19 cellular contexts compared by ENCODE assay signal in genomic region chr17:32625971-32626370, GRCh38.
DNase-seq lines count a peak whose midpoint lies in the region; ATAC-seq, FAIRE-seq and TF ChIP-seq lines count a peak whose summit lies in the region.
"Had no signal": no experiment of that assay in that cellular context is flagged by ENCODE, and none has a peak within 500 bp of the region (broad histone marks: within the 10 kb centered on the region; RNA-seq: fewer than 3 reads in every experiment).

No MANE protein-coding gene starts in this region.

- H3K27ac Mint-ChIP-seq in endodermal cell: no peak overlapping the region
- H3K27ac Mint-ChIP-seq: CD4-positive, CD25-positive, alpha-beta regulatory T cell; GM23338; natural killer cell treated with Interleukin-12 subunit alpha and Interleukin-12 subunit beta and Interleukin-15 and Interleukin-18, amount 100 ng/mL, for 72 hours; WTC11 had no signal

- peaks cover 25% of the 10 kb centered on the region for H3K4me1 Mint-ChIP-seq in endodermal cell

- H3K4me1 ChIP-seq in endodermal cell (ENCODE audit: control insufficient read depth, insufficient read depth, low read length) (no peaks in the 10 kb centered on the region), upper lobe of right lung (no peaks in the 10 kb centered on the region)
- H3K4me1 ChIP-seq: Peyer's patch had no signal

- H3K27me3 ChIP-seq in endodermal cell (ENCODE audit: control insufficient read depth, insufficient read depth, low read length, poor library complexity, severe bottlenecking): no peaks in the 10 kb centered on the region
- H3K27me3 ChIP-seq in upper lobe of right lung: no peaks in the 10 kb centered on the region
- H3K27me3 ChIP-seq: Peyer's patch had no signal

- H3K27ac ChIP-seq in endodermal cell (ENCODE audit: low read depth, low read length) (peak overlapping the region; percentile 72), upper lobe of right lung (no peak overlapping the region)
- H3K27ac ChIP-seq: Peyer's patch had no signal

- H3K4me3 Mint-ChIP-seq in endodermal cell: no peak overlapping the region
- H3K4me3 Mint-ChIP-seq: CD4-positive, CD25-positive, alpha-beta regulatory T cell; GM23338; natural killer cell treated with Interleukin-12 subunit alpha and Interleukin-12 subunit beta and Interleukin-15 and Interleukin-18, amount 100 ng/mL, for 72 hours; WTC11 had no signal

- H3K4me3 ChIP-seq in endodermal cell (ENCODE audit: low read length): no peak overlapping the region
- no peak overlapping the region for H3K4me3 ChIP-seq in upper lobe of right lung
- H3K4me3 ChIP-seq: GM23338, Peyer's patch had no signal

- no peak for FAIRE-seq in GM19239 (lab: Jason Lieb, UNC)

- DNase-seq in NCI-H510A treated with DMSO at 0.1 percent for 48 hours (lab: John Stamatoyannopoulos, UW): peak; percentile 54
- DNase-seq in NCI-H510A (lab: John Stamatoyannopoulos, UW): no peak
- peak; percentile 83 for DNase-seq in NCI-H345 (lab: John Stamatoyannopoulos, UW)
- peak; percentile 57 for DNase-seq in endodermal cell
- DNase-seq in upper lobe of right lung: no peak
- no peak for DNase-seq in effector CD8-positive, alpha-beta T cell (lab: John Stamatoyannopoulos, UW)
- no peak for DNase-seq in GM19239 (ENCODE audit: insufficient read length, low spot score)
- DNase-seq: activated naive CD4-positive, alpha-beta T cell; CD4-positive, CD25-positive, alpha-beta regulatory T cell; GF-D8; IMR-90; Peyer's patch; stimulated activated CD4-positive, alpha-beta T cell treated with anti-CD3 and anti-CD28 coated beads, Interleukin-2, amount 100 ng/mL, for 48 hours; SW 1271 had no signal

- no peak overlapping the region for H3K9ac ChIP-seq in endodermal cell (ENCODE audit: extremely low read depth, low read length, poor library complexity, severe bottlenecking)

- H3K36me3 Mint-ChIP-seq in endodermal cell (ENCODE audit: low read depth): peaks cover 11% of the 10 kb centered on the region
- H3K36me3 Mint-ChIP-seq: natural killer cell treated with Interleukin-12 subunit alpha and Interleukin-12 subunit beta and Interleukin-15 and Interleukin-18, amount 100 ng/mL, for 72 hours; WTC11 had no signal

- 84% methylated on average over 6 to 7 of the region's 7 CpGs for WGBS in endodermal cell (ENCODE audit: insufficient coverage in 1 of 2, insufficient read length in 1 of 2), 2 experiments

- no peaks in the 10 kb centered on the region for H3K27me3 Mint-ChIP-seq in endodermal cell (ENCODE audit: insufficient read depth)
- H3K27me3 Mint-ChIP-seq: CD4-positive, CD25-positive, alpha-beta regulatory T cell; natural killer cell treated with Interleukin-12 subunit alpha and Interleukin-12 subunit beta and Interleukin-15 and Interleukin-18, amount 100 ng/mL, for 72 hours had no signal

- TF ChIP-seq CTCF in endodermal cell (conservative IDR thresholded peaks at IDR 0.05) (no peak), upper lobe of right lung (IDR thresholded peaks at IDR 0.05) (no peak)

- H3K9me3 ChIP-seq in endodermal cell (ENCODE audit: control insufficient read depth, low read length) (no peaks in the 10 kb centered on the region), upper lobe of right lung (no peaks in the 10 kb centered on the region)
- H3K9me3 ChIP-seq: Peyer's patch had no signal

- intact Hi-C loops in upper lobe of right lung (cut with DNase I): no loop called here

- ATAC-seq in upper lobe of right lung (peak; percentile 23), HG03135 (IDR thresholded peaks at IDR 0.05; ENCODE audit: unreplicated experiment) (no peak)
- ATAC-seq: GM23338; natural killer cell treated with Interleukin-12 subunit alpha and Interleukin-12 subunit beta and Interleukin-15 and Interleukin-18, amount 100 ng/mL, for 72 hours; sciatic nerve; WTC11 had no signal

- H3K9me3 Mint-ChIP-seq in endodermal cell: no peaks in the 10 kb centered on the region
- H3K9me3 Mint-ChIP-seq: CD4-positive, CD25-positive, alpha-beta regulatory T cell; GM23338; natural killer cell treated with Interleukin-12 subunit alpha and Interleukin-12 subunit beta and Interleukin-15 and Interleukin-18, amount 100 ng/mL, for 72 hours; WTC11 had no signal

- H3K36me3 ChIP-seq in endodermal cell (ENCODE audit: control insufficient read depth, insufficient read depth, low read length): peaks cover under 1% of the 10 kb centered on the region
- no peaks in the 10 kb centered on the region for H3K36me3 ChIP-seq in upper lobe of right lung

Comparison
In these comparisons a context has a peak if more than half of its experiments do, and no peak if none do; other contexts are left out.
1. DNase-seq: peak in NCI-H510A treated with DMSO at 0.1 percent for 48 hours (single experiment), NCI-H345 (single experiment) and endodermal cell (single experiment); none in NCI-H510A (single experiment), upper lobe of right lung (single experiment), effector CD8-positive, alpha-beta T cell (single experiment) and GM19239 (single experiment).